10 cellular contexts compared by ENCODE assay signal in genomic region chr18:9343577-9343976, GRCh38.
"Had no signal": no experiment of that assay in that cellular context is flagged by ENCODE, and none has a peak within 500 bp of the region (broad histone marks: within the 10 kb centered on the region; RNA-seq: fewer than 3 reads in every experiment).

No MANE protein-coding gene starts in this region.

- H3K4me3 Mint-ChIP-seq: HFFc6, IgD-negative memory B cell had no signal

- H3K9me3 ChIP-seq: HAP-1 had no signal

- H3K9ac ChIP-seq: GM23248 had no signal

- ATAC-seq: HCT116, HepG2 had no signal

- H3K9me3 Mint-ChIP-seq: HFFc6, IgD-negative memory B cell had no signal

- DNase-seq: GM23248, GOT3, H7, HFFc6, KG1 had no signal

- FAIRE-seq: HepG2 had no signal

- H3K4me1 ChIP-seq: HAP-1 had no signal

- H2AFZ ChIP-seq: GM23248 had no signal

- H3K4me3 ChIP-seq: GM23248, HAP-1 had no signal

- H3K27ac ChIP-seq: GM23248, HL-60 had no signal

- H3K27ac Mint-ChIP-seq: HFFc6, IgD-negative memory B cell had no signal

- H3K27me3 Mint-ChIP-seq: IgD-negative memory B cell had no signal
